1 cellular context compared by ENCODE assay signal in the genomic region with DNA sequence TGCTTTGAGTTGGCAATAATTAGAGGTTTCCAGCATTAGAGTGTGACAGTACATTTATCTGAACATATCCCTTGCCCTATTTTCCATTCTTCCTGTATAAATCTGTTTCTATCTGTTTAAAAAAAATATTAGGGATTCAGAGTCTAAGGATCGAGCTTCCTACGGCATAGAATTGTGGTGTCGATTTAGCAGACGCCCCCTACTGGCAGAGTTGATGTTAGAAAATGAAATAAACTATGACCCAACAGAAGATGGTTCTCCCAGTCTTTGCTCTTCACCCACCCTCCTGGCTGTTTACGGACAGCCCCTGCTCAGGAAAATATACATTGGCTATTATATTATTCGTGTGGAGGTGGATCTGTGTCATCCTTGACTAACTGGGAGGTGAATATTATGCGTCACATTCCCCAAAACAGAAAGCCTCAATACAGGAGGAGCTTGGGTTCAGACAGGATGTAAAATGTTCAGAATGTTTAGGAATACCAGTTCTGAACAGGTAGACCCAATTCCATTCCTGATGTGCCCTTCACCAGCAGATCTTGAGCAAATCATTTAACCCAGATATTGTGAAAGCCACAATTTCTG.
TF ChIP-seq lines count a peak whose summit lies in the region.

No MANE protein-coding gene starts in this region.

TF ChIP-seq in GM23338, 12 proteins besides CTCF, POLR2A, EP300 and RAD21 (continued from another document):
- TF ChIP-seq, protein P1, sequence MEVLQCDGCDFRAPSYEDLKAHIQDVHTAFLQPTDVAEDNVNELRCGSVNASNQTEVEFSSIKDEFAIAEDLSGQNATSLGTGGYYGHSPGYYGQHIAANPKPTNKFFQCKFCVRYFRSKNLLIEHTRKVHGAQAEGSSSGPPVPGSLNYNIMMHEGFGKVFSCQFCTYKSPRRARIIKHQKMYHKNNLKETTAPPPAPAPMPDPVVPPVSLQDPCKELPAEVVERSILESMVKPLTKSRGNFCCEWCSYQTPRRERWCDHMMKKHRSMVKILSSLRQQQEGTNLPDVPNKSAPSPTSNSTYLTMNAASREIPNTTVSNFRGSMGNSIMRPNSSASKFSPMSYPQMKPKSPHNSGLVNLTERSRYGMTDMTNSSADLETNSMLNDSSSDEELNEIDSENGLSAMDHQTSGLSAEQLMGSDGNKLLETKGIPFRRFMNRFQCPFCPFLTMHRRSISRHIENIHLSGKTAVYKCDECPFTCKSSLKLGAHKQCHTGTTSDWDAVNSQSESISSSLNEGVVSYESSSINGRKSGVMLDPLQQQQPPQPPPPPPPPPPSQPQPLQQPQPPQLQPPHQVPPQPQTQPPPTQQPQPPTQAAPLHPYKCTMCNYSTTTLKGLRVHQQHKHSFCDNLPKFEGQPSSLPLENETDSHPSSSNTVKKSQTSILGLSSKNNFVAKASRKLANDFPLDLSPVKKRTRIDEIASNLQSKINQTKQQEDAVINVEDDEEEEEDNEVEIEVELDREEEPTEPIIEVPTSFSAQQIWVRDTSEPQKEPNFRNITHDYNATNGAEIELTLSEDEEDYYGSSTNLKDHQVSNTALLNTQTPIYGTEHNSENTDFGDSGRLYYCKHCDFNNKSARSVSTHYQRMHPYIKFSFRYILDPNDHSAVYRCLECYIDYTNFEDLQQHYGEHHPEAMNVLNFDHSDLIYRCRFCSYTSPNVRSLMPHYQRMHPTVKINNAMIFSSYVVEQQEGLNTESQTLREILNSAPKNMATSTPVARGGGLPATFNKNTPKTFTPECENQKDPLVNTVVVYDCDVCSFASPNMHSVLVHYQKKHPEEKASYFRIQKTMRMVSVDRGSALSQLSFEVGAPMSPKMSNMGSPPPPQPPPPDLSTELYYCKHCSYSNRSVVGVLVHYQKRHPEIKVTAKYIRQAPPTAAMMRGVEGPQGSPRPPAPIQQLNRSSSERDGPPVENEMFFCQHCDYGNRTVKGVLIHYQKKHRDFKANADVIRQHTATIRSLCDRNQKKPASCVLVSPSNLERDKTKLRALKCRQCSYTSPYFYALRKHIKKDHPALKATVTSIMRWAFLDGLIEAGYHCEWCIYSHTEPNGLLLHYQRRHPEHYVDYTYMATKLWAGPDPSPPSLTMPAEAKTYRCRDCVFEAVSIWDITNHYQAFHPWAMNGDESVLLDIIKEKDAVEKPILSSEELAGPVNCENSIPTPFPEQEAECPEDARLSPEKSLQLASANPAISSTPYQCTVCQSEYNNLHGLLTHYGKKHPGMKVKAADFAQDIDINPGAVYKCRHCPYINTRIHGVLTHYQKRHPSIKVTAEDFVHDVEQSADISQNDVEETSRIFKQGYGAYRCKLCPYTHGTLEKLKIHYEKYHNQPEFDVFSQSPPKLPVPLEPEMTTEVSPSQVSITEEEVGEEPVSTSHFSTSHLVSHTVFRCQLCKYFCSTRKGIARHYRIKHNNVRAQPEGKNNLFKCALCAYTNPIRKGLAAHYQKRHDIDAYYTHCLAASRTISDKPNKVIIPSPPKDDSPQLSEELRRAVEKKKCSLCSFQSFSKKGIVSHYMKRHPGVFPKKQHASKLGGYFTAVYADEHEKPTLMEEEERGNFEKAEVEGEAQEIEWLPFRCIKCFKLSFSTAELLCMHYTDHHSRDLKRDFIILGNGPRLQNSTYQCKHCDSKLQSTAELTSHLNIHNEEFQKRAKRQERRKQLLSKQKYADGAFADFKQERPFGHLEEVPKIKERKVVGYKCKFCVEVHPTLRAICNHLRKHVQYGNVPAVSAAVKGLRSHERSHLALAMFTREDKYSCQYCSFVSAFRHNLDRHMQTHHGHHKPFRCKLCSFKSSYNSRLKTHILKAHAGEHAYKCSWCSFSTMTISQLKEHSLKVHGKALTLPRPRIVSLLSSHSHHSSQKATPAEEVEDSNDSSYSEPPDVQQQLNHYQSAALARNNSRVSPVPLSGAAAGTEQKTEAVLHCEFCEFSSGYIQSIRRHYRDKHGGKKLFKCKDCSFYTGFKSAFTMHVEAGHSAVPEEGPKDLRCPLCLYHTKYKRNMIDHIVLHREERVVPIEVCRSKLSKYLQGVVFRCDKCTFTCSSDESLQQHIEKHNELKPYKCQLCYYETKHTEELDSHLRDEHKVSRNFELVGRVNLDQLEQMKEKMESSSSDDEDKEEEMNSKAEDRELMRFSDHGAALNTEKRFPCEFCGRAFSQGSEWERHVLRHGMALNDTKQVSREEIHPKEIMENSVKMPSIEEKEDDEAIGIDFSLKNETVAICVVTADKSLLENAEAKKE (CRISPR knock-in tag; IDR thresholded peaks at IDR 0.05): no peak
- TF ChIP-seq ZNF331 (CRISPR knock-in tag; IDR thresholded peaks at IDR 0.05; ENCODE audit: low read depth) (no peak), JUNB (IDR thresholded peaks at IDR 0.05; ENCODE audit: unreplicated experiment) (no peak)
TF ChIP-seq in GM23338: peak in this region for 0.
